Comparison of ENCODE assay signal across 27 cellular contexts in the genomic region with DNA sequence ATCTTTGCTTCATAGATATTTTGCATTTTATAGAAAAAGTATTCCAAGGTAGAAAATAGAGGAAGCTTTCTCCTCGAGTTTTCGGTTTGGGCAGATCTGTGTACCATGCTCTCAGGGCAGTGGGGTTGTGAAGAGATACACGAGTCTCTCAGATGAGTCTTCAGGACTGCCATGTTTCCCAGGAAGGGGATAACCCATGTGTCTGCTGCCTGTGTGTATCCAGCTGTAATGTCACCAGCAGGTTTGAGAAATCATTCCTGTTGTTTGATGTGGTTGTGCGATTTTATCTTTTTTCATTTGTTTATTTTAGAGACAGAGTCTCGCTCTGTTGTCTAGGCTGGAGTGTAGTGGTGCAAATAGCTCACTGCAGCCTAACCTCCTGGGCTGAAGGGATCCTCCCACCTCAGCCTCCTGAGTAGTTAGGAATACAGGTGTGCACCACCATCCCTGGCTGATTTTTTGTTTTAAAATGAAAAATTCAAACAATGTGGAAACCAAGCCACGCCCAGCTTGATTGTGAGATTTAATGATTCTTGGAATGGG. TPM values are rescaled to one million over a fixed set of nuclear protein-coding genes. Genes with fewer than 3 reads are reported as not detected.
"Had no signal": no experiment of that assay in that cellular context is flagged by ENCODE, and none has a peak within 500 bp of the region (broad histone marks: within the 10 kb centered on the region; RNA-seq: fewer than 3 reads in every experiment).

No MANE protein-coding gene starts in this region.

- H3K27ac Mint-ChIP-seq: dendritic cell treated with granulocyte-macrophage colony-stimulating factor and Interleukin-4, amounts not matched to agents 40 ng/mL and 50 ng/mL, for 4 days; endodermal cell; naive thymus-derived CD8-positive, alpha-beta T cell; nephron progenitor cell; stimulated activated memory B cell treated with anti-CD40 and anti-IgM and Interleukin-4, amounts not matched to agents 10 μg/mL and 1 μg/mL and 100 μg/mL, for 72 hours had no signal

- H3K27ac ChIP-seq: epithelial cell of prostate, gastrocnemius medialis, lower lobe of right lung, ovary, psoas muscle, sigmoid colon, testis, tibial artery, upper lobe of left lung, uterus had no signal

- H3K27me3 Mint-ChIP-seq: dendritic cell treated with granulocyte-macrophage colony-stimulating factor and Interleukin-4, amounts not matched to agents 40 ng/mL and 50 ng/mL, for 4 days; naive thymus-derived CD8-positive, alpha-beta T cell; stimulated activated memory B cell treated with anti-CD40 and anti-IgM and Interleukin-4, amounts not matched to agents 10 μg/mL and 1 μg/mL and 100 μg/mL, for 72 hours had no signal

- H3K4me1 ChIP-seq: gastrocnemius medialis, lower lobe of right lung, psoas muscle, sigmoid colon, testis, tibial artery, upper lobe of left lung, uterus had no signal

- FAIRE-seq: keratinocyte had no signal

- ATAC-seq: esophagus mucosa; gastrocnemius medialis; left ventricle myocardium superior; lower lobe of right lung; naive thymus-derived CD8-positive, alpha-beta T cell; psoas muscle; right cardiac atrium; stimulated activated memory B cell treated with anti-CD40 and anti-IgM and Interleukin-4, amounts not matched to agents 10 μg/mL and 1 μg/mL and 100 μg/mL, for 72 hours; stimulated activated naive CD8-positive, alpha-beta T cell treated with anti-CD3 and anti-CD28 coated beads, Interleukin-15, Interleukin-2, amounts not matched to agents 100 U/mL and 50 U/mL, for 24 hours had no signal

- H3K36me3 ChIP-seq: gastrocnemius medialis, lower lobe of right lung, ovary, sigmoid colon, tibial artery, upper lobe of left lung, uterus had no signal

- H3K4me3 ChIP-seq: gastrocnemius medialis, lower lobe of right lung, ovary, psoas muscle, sigmoid colon, testis, tibial artery, upper lobe of left lung, uterus had no signal

- H3K27me3 ChIP-seq: gastrocnemius medialis, ovary, sigmoid colon, testis, upper lobe of left lung, uterus had no signal

- H3K4me3 Mint-ChIP-seq: dendritic cell treated with granulocyte-macrophage colony-stimulating factor and Interleukin-4, amounts not matched to agents 40 ng/mL and 50 ng/mL, for 4 days; endodermal cell; naive thymus-derived CD8-positive, alpha-beta T cell; nephron progenitor cell; stimulated activated memory B cell treated with anti-CD40 and anti-IgM and Interleukin-4, amounts not matched to agents 10 μg/mL and 1 μg/mL and 100 μg/mL, for 72 hours had no signal

- H3K9me3 ChIP-seq: gastrocnemius medialis, lower lobe of right lung, ovary, psoas muscle, sigmoid colon, testis, tibial artery, upper lobe of left lung, uterus had no signal

- DNase-seq: effector CD8-positive, alpha-beta T cell; endodermal cell; foreskin fibroblast; gastrocnemius medialis; left ventricle myocardium superior; lower lobe of right lung; naive thymus-derived CD8-positive, alpha-beta T cell; nephron progenitor cell; occipital lobe; ovary; posterior cingulate gyrus; psoas muscle; right cardiac atrium; sigmoid colon; stimulated activated CD4-positive, alpha-beta T cell treated with anti-CD3 and anti-CD28 coated beads, Interleukin-4, amount 100 ng/mL, for 4 hours; stimulated activated naive CD8-positive, alpha-beta T cell treated with anti-CD3 and anti-CD28 coated beads, Interleukin-15, Interleukin-2, amounts not matched to agents 100 U/mL and 50 U/mL, for 24 hours; substantia nigra; testis; tibial artery; upper lobe of left lung; uterus had no signal

- H3K9me3 Mint-ChIP-seq: dendritic cell treated with granulocyte-macrophage colony-stimulating factor and Interleukin-4, amounts not matched to agents 40 ng/mL and 50 ng/mL, for 4 days; naive thymus-derived CD8-positive, alpha-beta T cell; nephron progenitor cell; stimulated activated memory B cell treated with anti-CD40 and anti-IgM and Interleukin-4, amounts not matched to agents 10 μg/mL and 1 μg/mL and 100 μg/mL, for 72 hours had no signal

RNA-seq across cellular contexts. Expression of gene SNX10, which starts 48.9 kb away (rescaled TPM):
- total RNA-seq: myocyte had no signal
